Comparison of ENCODE assay signal across 11 cellular contexts in genomic region chr3:187747506-187747905, GRCh38. TPM values are rescaled to one million over a fixed set of nuclear protein-coding genes. Genes with fewer than 3 reads are reported as not detected.
DNase-seq lines count a peak whose midpoint lies in the region; ATAC-seq and TF ChIP-seq lines count a peak whose summit lies in the region.
"Had no signal": no experiment of that assay in that cellular context is flagged by ENCODE, and none has a peak within 500 bp of the region (broad histone marks: within the 10 kb centered on the region; RNA-seq: fewer than 3 reads in every experiment).

No MANE protein-coding gene starts in this region.

- peaks cover 7 to 9% of the 10 kb centered on the region in 2 donors for H3K4me1 ChIP-seq in ascending aorta
- H3K4me1 ChIP-seq in muscle layer of colon (ENCODE audit: insufficient read depth, low read length), result peaks cover 31% of the 10 kb centered on the region
- peaks cover 10 to 28% of the 10 kb centered on the region in 2 donors for H3K4me1 ChIP-seq in thoracic aorta (ENCODE audit: control insufficient read depth in 1 of 2, low read depth in 2 of 2)

- peaks cover 49% of the 10 kb centered on the region for H3K4me1 Mint-ChIP-seq in activated CD8-positive, alpha-beta memory T cell treated with anti-CD3 and anti-CD28 coated beads, Interleukin-2, amount 10 ng/mL, durations not matched to agents 7 days and 5 days

- CTCF ChIA-PET in activated CD8-positive, alpha-beta memory T cell treated with anti-CD3 and anti-CD28 coated beads, Interleukin-2, amount 10 ng/mL, durations not matched to agents 7 days and 5 days (lab: Charles Lee), result interaction anchor here (0.6 to 6.3 kb wide), 40 partner anchors 8 to 1294 kb away, joined by 3 to 112 read pairs (median 4); partner anchors contain the start of gene LPP

- peak overlapping the region; percentile 99 for H3K27ac Mint-ChIP-seq in activated CD8-positive, alpha-beta memory T cell treated with anti-CD3 and anti-CD28 coated beads, Interleukin-2, amount 10 ng/mL, durations not matched to agents 7 days and 5 days

- no peak for ATAC-seq in activated CD8-positive, alpha-beta memory T cell treated with anti-CD3 and anti-CD28 coated beads, Interleukin-2, amount 10 ng/mL, durations not matched to agents 7 days and 5 days
- no peak for ATAC-seq in thoracic aorta (ENCODE audit: insufficient number of reproducible peaks, low FRiP score, low read depth)
- ATAC-seq in esophagus mucosa, result no peak

- intact Hi-C loops in ascending aorta (cut with DNase I), result loop anchor here (2.0 to 10.0 kb wide), 2 partner anchors 519 to 777 kb away; no protein-coding TSS in a partner anchor

- H3K36me3 Mint-ChIP-seq in activated CD8-positive, alpha-beta memory T cell treated with anti-CD3 and anti-CD28 coated beads, Interleukin-2, amount 10 ng/mL, durations not matched to agents 7 days and 5 days, result peaks cover 11% of the 10 kb centered on the region

- H3K36me3 ChIP-seq in ascending aorta (no peaks in the 10 kb centered on the region), muscle layer of colon (ENCODE audit: insufficient read depth, low read length) (no peaks in the 10 kb centered on the region), thoracic aorta (no peaks in the 10 kb centered on the region), WERI-Rb-1 (no peaks in the 10 kb centered on the region)

- TF ChIP-seq CTCF in ascending aorta (IDR thresholded peaks at IDR 0.05) (no peak), thoracic aorta (IDR thresholded peaks at IDR 0.05) (no peak), WERI-Rb-1 (IDR thresholded peaks at IDR 0.05; ENCODE audit: low read depth, low read length) (no peak)

- H3K27ac ChIP-seq in ascending aorta, result peak overlapping the region; percentile 12 to 98
- H3K27ac ChIP-seq in muscle layer of colon (ENCODE audit: low read depth, low read length), result peak overlapping the region; percentile 50
- H3K27ac ChIP-seq in thoracic aorta, result peak overlapping the region; percentile 21 to 98
- H3K27ac ChIP-seq in WERI-Rb-1, result no peak overlapping the region

- H3K27me3 Mint-ChIP-seq in activated CD8-positive, alpha-beta memory T cell treated with anti-CD3 and anti-CD28 coated beads, Interleukin-2, amount 10 ng/mL, durations not matched to agents 7 days and 5 days, result peaks cover 4% of the 10 kb centered on the region

- H3K4me3 ChIP-seq in ascending aorta, result peak overlapping the region in 1 of 2 donors; percentile 75
- no peak overlapping the region for H3K4me3 ChIP-seq in muscle layer of colon (ENCODE audit: low read depth in 1 of 2, low read length in 2 of 2)
- no peak overlapping the region for H3K4me3 ChIP-seq in thoracic aorta
- H3K4me3 ChIP-seq in WERI-Rb-1 (ENCODE audit: low read depth, low read length), result no peak overlapping the region

- no peaks in the 10 kb centered on the region for H3K27me3 ChIP-seq in ascending aorta
- H3K27me3 ChIP-seq in muscle layer of colon (ENCODE audit: control insufficient read depth in 1 of 2, insufficient read depth in 2 of 2, low read length in 2 of 2), result no peaks in the 10 kb centered on the region
- H3K27me3 ChIP-seq in thoracic aorta (replicated peaks; ENCODE audit: insufficient read depth), result no peaks in the 10 kb centered on the region
- peaks cover 3% of the 10 kb centered on the region for H3K27me3 ChIP-seq in WERI-Rb-1 (ENCODE audit: insufficient read depth, low read depth, severe bottlenecking)

- H3K9ac ChIP-seq in muscle layer of colon (ENCODE audit: low read length), result no peak overlapping the region

- H3K9me3 Mint-ChIP-seq in activated CD8-positive, alpha-beta memory T cell treated with anti-CD3 and anti-CD28 coated beads, Interleukin-2, amount 10 ng/mL, durations not matched to agents 7 days and 5 days (ENCODE audit: low read depth), result no peaks in the 10 kb centered on the region

- no peak for DNase-seq in activated CD8-positive, alpha-beta memory T cell treated with anti-CD3 and anti-CD28 coated beads, Interleukin-2, amount 10 ng/mL, durations not matched to agents 7 days and 5 days
- no peak for DNase-seq in activated CD8-positive, alpha-beta memory T cell treated with anti-CD3 and anti-CD28 coated beads, Interleukin-2, amount 50 U/mL, for 4 hours
- DNase-seq in ascending aorta (ENCODE audit: low spot score in 2 of 2) (no peak), thoracic aorta (ENCODE audit: low spot score) (no peak), dermis blood vessel endothelial cell (no peak), WERI-Rb-1 (no peak)

- peak overlapping the region; percentile 98 for H3K4me3 Mint-ChIP-seq in activated CD8-positive, alpha-beta memory T cell treated with anti-CD3 and anti-CD28 coated beads, Interleukin-2, amount 10 ng/mL, durations not matched to agents 7 days and 5 days

- H3K9me3 ChIP-seq in ascending aorta (no peaks in the 10 kb centered on the region), muscle layer of colon (ENCODE audit: low read length) (no peaks in the 10 kb centered on the region), thoracic aorta (no peaks in the 10 kb centered on the region), WERI-Rb-1 (ENCODE audit: severe bottlenecking) (no peaks in the 10 kb centered on the region)

RNA-seq across cellular contexts. Expression of gene BCL6, which starts 2.2 kb away (rescaled TPM):
- 10 to 100 TPM; 12.1 to 13.2 TPM for total RNA-seq in activated CD8-positive, alpha-beta memory T cell treated with anti-CD3 and anti-CD28 coated beads, Interleukin-2, amount 10 ng/mL, durations not matched to agents 7 days and 5 days
- 97.9 TPM for total RNA-seq in ascending aorta
- total RNA-seq in thoracic aorta, result 100 to 1,000 TPM; 148 to 169 TPM
- total RNA-seq in dermis blood vessel endothelial cell, result 1.7 and 2.2 TPM in 2 replicates
- 40.1 TPM for total RNA-seq in esophagus mucosa

RNA-seq across cellular contexts. Expression of gene RTP2, which starts 45.1 kb away (rescaled TPM):
- not detected for total RNA-seq in activated CD8-positive, alpha-beta memory T cell treated with anti-CD3 and anti-CD28 coated beads, Interleukin-2, amount 10 ng/mL, durations not matched to agents 7 days and 5 days
- total RNA-seq in ascending aorta (not detected), thoracic aorta (not detected), dermis blood vessel endothelial cell (not detected in 2 replicates), esophagus mucosa (not detected)
- total RNA-seq: fibroblast of lung, renal cortical epithelial cell, urinary bladder had no signal
